ENCODE assay signal across 8 cellular contexts in genomic region chr20:44702776-44703175, GRCh38. TPM values are rescaled to one million over a fixed set of nuclear protein-coding genes. Genes with fewer than 3 reads are reported as not detected.
A peak's percentile ranks its signal among the peaks of the same experiment; 100 is the strongest.
DNase-seq lines count a peak whose midpoint lies in the region; ATAC-seq, FAIRE-seq and TF ChIP-seq lines count a peak whose summit lies in the region.

No MANE protein-coding gene starts in this region.

- H3K4me3 ChIP-seq in A549 = no peak overlapping the region
- no peak overlapping the region for H3K4me3 ChIP-seq in astrocyte of the cerebellum (ENCODE audit: low read depth, low read length)
- no peak overlapping the region for H3K4me3 ChIP-seq in upper lobe of right lung
- H3K4me3 ChIP-seq in A673 (ENCODE audit: low read depth, low read length, poor library complexity, severe bottlenecking) = no peak overlapping the region

- DNase-seq in A549 (ENCODE audit: low read depth in 1 of 2, low spot score in 1 of 2) = no peak
- peak; percentile 94 for DNase-seq in astrocyte of the cerebellum (ENCODE audit: low read depth)
- peak; percentile 64 to 65 for DNase-seq in left colon
- peak; percentile 80 for DNase-seq in upper lobe of right lung
- no peak for DNase-seq in A673 (ENCODE audit: low spot score)

- ATAC-seq in A549 = no peak
- peak; percentile 75 for ATAC-seq in HG02571 (IDR thresholded peaks at IDR 0.05; ENCODE audit: unreplicated experiment)
- peak; percentile 23 for ATAC-seq in left colon
- peak; percentile 68 for ATAC-seq in upper lobe of right lung
- ATAC-seq in GM18517 (IDR thresholded peaks at IDR 0.05; ENCODE audit: unreplicated experiment) = no peak
- no peak for ATAC-seq in GM19324 (IDR thresholded peaks at IDR 0.05; ENCODE audit: low FRiP score, unreplicated experiment)

- intact Hi-C loops in left colon (cut with DNase I, micrococcal nuclease) (no loop called here), upper lobe of right lung (cut with DNase I) (no loop called here), A673 (cut with micrococcal nuclease; ENCODE audit: unreplicated experiment) (no loop called here)

- POLR2A ChIA-PET in A549 (lab: Yijun Ruan, JAX) = no interaction called here
- POLR2A ChIA-PET in A673 (lab: Charles Lee; ENCODE audit: low non-redundant PET) = no interaction called here

- no peak for TF ChIP-seq CTCF in A549 (IDR thresholded peaks at IDR 0.05)
- no peak for TF ChIP-seq CTCF in astrocyte of the cerebellum (IDR thresholded peaks at IDR 0.05; ENCODE audit: low read depth, low read length, missing control alignments)
- peak; percentile 8 for TF ChIP-seq CTCF in upper lobe of right lung (IDR thresholded peaks at IDR 0.05)
- TF ChIP-seq CTCF in A673 (conservative IDR thresholded peaks at IDR 0.05; ENCODE audit: low read depth, low read length) = no peak

- no TSS peak for BruUV-seq in A673 (replicated peaks; lab: Mats Ljungman, UMichigan)

- in situ Hi-C loops in astrocyte of the cerebellum (cut with HindIII; ENCODE audit: low sequenced_read_pairs) = no loop called here

- no peaks in the 10 kb centered on the region for H3K9me3 ChIP-seq in A549
- H3K9me3 ChIP-seq in upper lobe of right lung = no peaks in the 10 kb centered on the region
- no peaks in the 10 kb centered on the region for H3K9me3 ChIP-seq in A673 (ENCODE audit: low read depth, low read length, poor library complexity, severe bottlenecking)

- H3K36me3 ChIP-seq in upper lobe of right lung (no peaks in the 10 kb centered on the region), A673 (ENCODE audit: insufficient read depth, low read length, poor library complexity, severe bottlenecking) (no peaks in the 10 kb centered on the region)

- no peak for FAIRE-seq in A549 (lab: Jason Lieb, UNC)

- H3K27ac ChIP-seq in A549 (peak overlapping the region; percentile 40 to 79; a peak in 4 of 6 replicates), upper lobe of right lung (peak overlapping the region; percentile 73), A673 (ENCODE audit: low read depth, low read length, poor library complexity, severe bottlenecking) (no peak overlapping the region)

- H3K27me3 ChIP-seq in upper lobe of right lung (no peaks in the 10 kb centered on the region), A673 (replicated peaks; ENCODE audit: insufficient read depth, low read depth, low read length, poor library complexity) (no peaks in the 10 kb centered on the region)

- H3K4me1 ChIP-seq in A549 = peaks cover 47% of the 10 kb centered on the region
- H3K4me1 ChIP-seq in upper lobe of right lung = peaks cover 25% of the 10 kb centered on the region
- H3K4me1 ChIP-seq in A673 (ENCODE audit: insufficient read depth, low read length, poor library complexity, severe bottlenecking) = peaks cover 12% of the 10 kb centered on the region

- CTCF ChIA-PET in A549 (lab: Yijun Ruan, JAX) (interaction anchor here (0.9 to 7.3 kb wide), 7 partner anchors 9 to 175 kb away, joined by 3 to 58 read pairs (median 5); no protein-coding TSS in a partner anchor), A673 (lab: Charles Lee) (no interaction called here)

- TF ChIP-seq RAD21 in A549 (conservative IDR thresholded peaks at IDR 0.05 in 1 of 2, IDR thresholded peaks at IDR 0.05 in 1 of 2) = no peak

- TF ChIP-seq EP300 in A549 (IDR thresholded peaks at IDR 0.05) = no peak

- 85% methylated on average over 6 of the region's 9 CpGs for WGBS in A549 (ENCODE audit: missing lambda C conversion rate)

- no peak overlapping the region for H3K4me2 ChIP-seq in A549

- TF ChIP-seq POLR2A in A549 (IDR thresholded peaks at IDR 0.05; ENCODE audit: low read length) = no peak

TF ChIP-seq in A549, 52 proteins besides CTCF, POLR2A, EP300 and RAD21:
- TF ChIP-seq HDAC2 (IDR thresholded peaks at IDR 0.05) (no peak), FOSB (CRISPR knock-in tag; IDR thresholded peaks at IDR 0.05) (no peak), KDM5A (IDR thresholded peaks at IDR 0.05) (no peak), EHMT2 (IDR thresholded peaks at IDR 0.05; ENCODE audit: low read depth) (no peak), CBX8 (IDR thresholded peaks at IDR 0.05) (no peak), TFCP2L1 (CRISPR knock-in tag; IDR thresholded peaks at IDR 0.05) (no peak), ZSCAN20 (CRISPR knock-in tag; IDR thresholded peaks at IDR 0.05) (no peak)
- TF ChIP-seq, protein P1, sequence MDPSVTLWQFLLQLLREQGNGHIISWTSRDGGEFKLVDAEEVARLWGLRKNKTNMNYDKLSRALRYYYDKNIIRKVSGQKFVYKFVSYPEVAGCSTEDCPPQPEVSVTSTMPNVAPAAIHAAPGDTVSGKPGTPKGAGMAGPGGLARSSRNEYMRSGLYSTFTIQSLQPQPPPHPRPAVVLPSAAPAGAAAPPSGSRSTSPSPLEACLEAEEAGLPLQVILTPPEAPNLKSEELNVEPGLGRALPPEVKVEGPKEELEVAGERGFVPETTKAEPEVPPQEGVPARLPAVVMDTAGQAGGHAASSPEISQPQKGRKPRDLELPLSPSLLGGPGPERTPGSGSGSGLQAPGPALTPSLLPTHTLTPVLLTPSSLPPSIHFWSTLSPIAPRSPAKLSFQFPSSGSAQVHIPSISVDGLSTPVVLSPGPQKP (IDR thresholded peaks at IDR 0.05; ENCODE audit: low read depth, low read length) = no peak
- TF ChIP-seq, protein P2, sequence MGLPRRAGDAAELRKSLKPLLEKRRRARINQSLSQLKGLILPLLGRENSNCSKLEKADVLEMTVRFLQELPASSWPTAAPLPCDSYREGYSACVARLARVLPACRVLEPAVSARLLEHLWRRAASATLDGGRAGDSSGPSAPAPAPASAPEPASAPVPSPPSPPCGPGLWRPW (IDR thresholded peaks at IDR 0.05) = no peak

RNA-seq across cellular contexts. Expression of gene CCN5, which starts 12.4 kb away (rescaled TPM):
- polyA plus RNA-seq in A549 (2011; rRNA removed) (9.9 and 10.1 TPM in 2 replicates), A549 (2017; fragmentation: RNase III; extraction: RNeasy Plus Mini Kit Qiagen cat#74134 plus additional on column Dnase treatment) (11.1 to 13.9 TPM (median 12.3 TPM) in 3 replicates)
- 32.0 and 52.5 TPM in 2 replicates for polyA plus RNA-seq in A549 (2012; cell fraction: cytosol; rRNA removed)
- 59.4 and 69.8 TPM in 2 replicates for polyA plus RNA-seq in A549 (2012; cell fraction: nucleus; rRNA removed)
- 4.5 and 6.9 TPM in 2 replicates for polyA minus RNA-seq in A549 (2011; rRNA and poly(A)+ RNA removed)
- total RNA-seq in left colon (1 to 10 TPM; 2.8 to 9.4 TPM), upper lobe of right lung (112 TPM), A673 (2021) (not detected in 2 replicates)

RNA-seq across cellular contexts. Expression of gene KCNK15, which starts 42.9 kb away (rescaled TPM):
- polyA plus RNA-seq in A549 (2011; rRNA removed) (0.33 and 0.49 TPM in 2 replicates), A549 (2017; fragmentation: RNase III; extraction: RNeasy Plus Mini Kit Qiagen cat#74134 plus additional on column Dnase treatment) (0.41 to 0.67 TPM (median 0.43 TPM) in 3 replicates)
- polyA plus RNA-seq in A549 (2012; cell fraction: cytosol; rRNA removed) = 0.73 and 1.3 TPM in 2 replicates
- 0.76 and 0.90 TPM in 2 replicates for polyA plus RNA-seq in A549 (2012; cell fraction: nucleus; rRNA removed)
- polyA minus RNA-seq in A549 (2011; rRNA and poly(A)+ RNA removed) = 0.58 and 0.66 TPM in 2 replicates
- total RNA-seq in left colon (under 1 TPM; 0.25 to 0.40 TPM), upper lobe of right lung (1.1 TPM), A673 (2021) (not detected in 2 replicates)

RNA-seq across cellular contexts. Expression of gene ADA, which starts 51.3 kb away (rescaled TPM):
- polyA plus RNA-seq in A549 (2011; rRNA removed) (46.7 and 48.1 TPM in 2 replicates), A549 (2017; fragmentation: RNase III; extraction: RNeasy Plus Mini Kit Qiagen cat#74134 plus additional on column Dnase treatment) (34.5 to 37.5 TPM (median 36.9 TPM) in 3 replicates)
- polyA plus RNA-seq in A549 (2012; cell fraction: cytosol; rRNA removed) = 72.5 and 87.8 TPM in 2 replicates
- polyA plus RNA-seq in A549 (2012; cell fraction: nucleus; rRNA removed) = 107 and 110 TPM in 2 replicates
- 41.1 and 43.0 TPM in 2 replicates for polyA minus RNA-seq in A549 (2011; rRNA and poly(A)+ RNA removed)
- total RNA-seq in left colon (1 to 10 TPM; 2.5 to 3.4 TPM), upper lobe of right lung (5.8 TPM), A673 (2021) (19.3 and 27.2 TPM in 2 replicates)

Comparison
In these comparisons a context has a peak if more than half of its experiments do, and no peak if none do; other contexts are left out.
1. ATAC-seq: peak in HG02571 (single experiment), left colon (single experiment) and upper lobe of right lung (single experiment); none in A549 (0 of 2), GM18517 (single experiment) and GM19324 (single experiment).
2. DNase-seq: peak in astrocyte of the cerebellum (single experiment), left colon (2 of 2) and upper lobe of right lung (single experiment); none in A549 (0 of 2) and A673 (single experiment).
3. RNA of gene CCN5, which starts 12.4 kb away (total RNA-seq): 112 TPM in upper lobe of right lung (single experiment); 2.8 to 9.4 TPM in left colon and not detected in A673; every median in the first group is over 10 times any median in the second.